In genomic region chr15:96247631-96248305, GRCh38 we compare ENCODE assay signal across 18 cellular contexts.
DNase-seq lines count a peak whose midpoint lies in the region; ATAC-seq and TF ChIP-seq lines count a peak whose summit lies in the region.
"Had no signal": no experiment of that assay in that cellular context is flagged by ENCODE, and none has a peak within 500 bp of the region (broad histone marks: within the 10 kb centered on the region; RNA-seq: fewer than 3 reads in every experiment).

No MANE protein-coding gene starts in this region.

- peak; percentile 86 for DNase-seq in AG10803 (ENCODE audit: low read depth)
- no peak for DNase-seq in H9
- DNase-seq in SJSA1 (ENCODE audit: low read depth in 1 of 2, low spot score in 2 of 2): peak in 1 of 2 experiments; percentile 72
- DNase-seq in fibroblast of villous mesenchyme (ENCODE audit: low read depth): peak; percentile 69
- DNase-seq in erythroblast (lab: John Stamatoyannopoulos, UW): no peak
- DNase-seq in cerebellar cortex (ENCODE audit: low spot score): no peak
- DNase-seq: 8988T, Kasumi-1, MG63, NCI-H1417 treated with DMSO at 0.1 percent for 48 hours, NCI-H187, NCI-H510A treated with DMSO at 0.1 percent for 48 hours, NCI-H82, SIG-M5 had no signal

- no peak overlapping the region for H3K4me2 ChIP-seq in H9 (ENCODE audit: insufficient read depth, insufficient read length, low read length)

- peaks cover 10% of the 10 kb centered on the region for H3K36me3 ChIP-seq in SJSA1
- H3K36me3 ChIP-seq: MG63 had no signal

- peak overlapping the region in 2 of 3 experiments; percentile 8; a peak in 3 of 7 replicates for H3K27ac Mint-ChIP-seq in H9

- H2AFZ ChIP-seq in H9 (ENCODE audit: low read length): no peak overlapping the region

- no peaks in the 10 kb centered on the region for H3K79me1 ChIP-seq in H9 (ENCODE audit: insufficient read depth, low read depth, low read length, poor library complexity, severe bottlenecking)

- H4K20me1 ChIP-seq in H9 (ENCODE audit: control insufficient read depth, insufficient read depth, insufficient read length): no peaks in the 10 kb centered on the region

- no peak overlapping the region for H4K5ac ChIP-seq in H9 (ENCODE audit: insufficient read length, low read depth, low read length)

- no peak for TF ChIP-seq POLR2A in erythroblast (IDR thresholded peaks at IDR 0.05; ENCODE audit: low read length)

- H2BK120ac ChIP-seq in H9 (ENCODE audit: low read depth, low read length, poor library complexity, severe bottlenecking): no peak overlapping the region

- no peak overlapping the region for H2BK12ac ChIP-seq in H9 (ENCODE audit: insufficient read length, low read depth, low read length)

- H4K91ac ChIP-seq in H9 (ENCODE audit: insufficient read length, low read depth, low read length): no peak overlapping the region

- no peak for ATAC-seq in HG03565 (IDR thresholded peaks at IDR 0.05; ENCODE audit: unreplicated experiment)
- ATAC-seq: Panc1, SK-N-SH treated with all-trans-retinoic acid at 6 μM for 48 hours had no signal

- H3T11ph ChIP-seq in H9 (ENCODE audit: low read length): no peak overlapping the region

- H3K27ac ChIP-seq in H9 (ENCODE audit: insufficient read length, low read depth, low read length) (no peak overlapping the region), SJSA1 (0 out of 2 replicates have a peak overlapping the region, but pooled peaks have one; percentile 18)

- no peak overlapping the region for H2BK15ac ChIP-seq in H9 (ENCODE audit: low read depth, low read length)

- no peak overlapping the region for H3K14ac ChIP-seq in H9 (ENCODE audit: insufficient read depth, low read length)

- H2BK20ac ChIP-seq in H9 (ENCODE audit: low read depth, low read length, poor library complexity, severe bottlenecking): no peak overlapping the region

- no peak overlapping the region for H2AK5ac ChIP-seq in H9 (ENCODE audit: insufficient read length, low read length)

- no CpG with 5 or more reads among the region's 2 CpGs for WGBS in H9 (ENCODE audit: extremely low coverage, insufficient read length, low lambda C conversion rate)

- no peaks in the 10 kb centered on the region for H3K79me2 ChIP-seq in H9 (ENCODE audit: insufficient read depth, low read length)

- H3K9me3 Mint-ChIP-seq in H9: peaks cover 0 to 3% of the 10 kb centered on the region in 2 experiments; a peak in 1 of 5 replicates

- H3K4me3 ChIP-seq in AG10803 (ENCODE audit: low read length) (no peak overlapping the region), SJSA1 (no peak overlapping the region), fibroblast of villous mesenchyme (ENCODE audit: low read depth, low read length) (no peak overlapping the region)
- H3K4me3 ChIP-seq: MG63 had no signal

- H3K4me1 ChIP-seq in H9 (ENCODE audit: insufficient read depth, low read length): peaks cover 3% of the 10 kb centered on the region; the same call in 1 of the 2 replicates
- H3K4me1 ChIP-seq in SJSA1 (replicated peaks): peaks cover 30% of the 10 kb centered on the region

- no peak for TF ChIP-seq CTCF in AG10803 (conservative IDR thresholded peaks at IDR 0.05; ENCODE audit: low read length)
- TF ChIP-seq CTCF in H9 (conservative IDR thresholded peaks at IDR 0.05): no peak
- no peak for TF ChIP-seq CTCF in fibroblast of villous mesenchyme (IDR thresholded peaks at IDR 0.05; ENCODE audit: insufficient read depth, low read depth, low read length)

- H3K4me1 Mint-ChIP-seq in H9: peaks cover 16 to 19% of the 10 kb centered on the region in 2 experiments
- H3K4me1 Mint-ChIP-seq: CD14-positive monocyte had no signal

- no peak overlapping the region for H3K9ac ChIP-seq in H9 (ENCODE audit: extremely low read depth, insufficient read length, low read length)

- no peaks in the 10 kb centered on the region for H3K27me3 ChIP-seq in H9 (ENCODE audit: insufficient read depth, low read length)
- H3K27me3 ChIP-seq in SJSA1 (replicated peaks): no peaks in the 10 kb centered on the region
- H3K27me3 ChIP-seq: MG63 had no signal

- no peak overlapping the region for H3K23ac ChIP-seq in H9 (ENCODE audit: insufficient read length, low read depth, low read length)

- no peaks in the 10 kb centered on the region; the same call in none of the 2 replicates for H3K27me3 Mint-ChIP-seq in H9 (ENCODE audit: low read depth)

- H3K18ac ChIP-seq in H9 (ENCODE audit: insufficient read length, low read depth, low read length): no peak overlapping the region

- H3K4me3 Mint-ChIP-seq in H9: no peak overlapping the region
- H3K4me3 Mint-ChIP-seq: CD14-positive monocyte had no signal

- H3K9me3 ChIP-seq in H9 (ENCODE audit: control insufficient read depth, low read depth, low read length) (no peaks in the 10 kb centered on the region), SJSA1 (replicated peaks) (no peaks in the 10 kb centered on the region)
- H3K9me3 ChIP-seq: MG63 had no signal

- H4K8ac ChIP-seq in H9 (replicated peaks; ENCODE audit: insufficient read length, low read depth, low read length): no peak overlapping the region

- peaks cover 0 to 3% (median 0%) of the 10 kb centered on the region in 3 experiments; a peak in 1 of 7 replicates for H3K36me3 Mint-ChIP-seq in H9 (ENCODE audit: insufficient read depth in 1 of 3, low read depth in 3 of 3)
- H3K36me3 Mint-ChIP-seq: CD14-positive monocyte had no signal

- no peak overlapping the region for H3K4ac ChIP-seq in H9 (ENCODE audit: low read depth, low read length)

- H3K56ac ChIP-seq in H9 (ENCODE audit: insufficient read length, low read depth, low read length): no peak overlapping the region

- no peak overlapping the region for H2BK5ac ChIP-seq in H9 (ENCODE audit: insufficient read length, low read length)

- H3K23me2 ChIP-seq in H9 (ENCODE audit: insufficient read length, low read depth, low read length, poor library complexity, severe bottlenecking): no peaks in the 10 kb centered on the region

Comparison
In these comparisons a context has a peak if more than half of its experiments do, and no peak if none do; other contexts are left out.
1. DNase-seq: peak in AG10803 (single experiment) and fibroblast of villous mesenchyme (single experiment); none in H9 (single experiment), erythroblast (0 of 2) and cerebellar cortex (single experiment).